ENCODE assay signal across 8 cellular contexts in genomic region chr2:169361706-169362345, GRCh38. TPM values are rescaled to one million over a fixed set of nuclear protein-coding genes. Genes with fewer than 3 reads are reported as not detected.
DNase-seq lines count a peak whose midpoint lies in the region; ATAC-seq, FAIRE-seq and TF ChIP-seq lines count a peak whose summit lies in the region.

No MANE protein-coding gene starts in this region.

- ATAC-seq in HG03175 (IDR thresholded peaks at IDR 0.05; ENCODE audit: unreplicated experiment) (no peak), GM18870 (IDR thresholded peaks at IDR 0.05; ENCODE audit: unreplicated experiment) (no peak)

- FAIRE-seq in urothelium cell line (lab: Jason Lieb, UNC) = no peak

- H3K4me3 ChIP-seq in Peyer's patch (peak overlapping the region; percentile 15 to 60 (median 52)), mucosa of rectum (ENCODE audit: low read length in 2 of 2) (peak overlapping the region; percentile 49 to 70)
- H3K4me3 ChIP-seq in effector memory CD4-positive, alpha-beta T cell (ENCODE audit: insufficient read depth, low read depth, low read length, poor library complexity, severe bottlenecking) = peak overlapping the region; percentile 72

- DNase-seq in EL = peak; percentile 4
- DNase-seq in Peyer's patch = peak in 1 of 3 donors; percentile 46
- DNase-seq in effector memory CD4-positive, alpha-beta T cell = no peak
- DNase-seq in urothelium cell line (ENCODE audit: low spot score) = peak; percentile 38
- DNase-seq in NCI-H1092 (lab: John Stamatoyannopoulos, UW) = no peak

- H3K27me3 ChIP-seq in Peyer's patch = peaks cover 0 to 19% of the 10 kb centered on the region in 2 donors
- H3K27me3 ChIP-seq in effector memory CD4-positive, alpha-beta T cell (replicated peaks; ENCODE audit: control insufficient read depth, insufficient read depth, low read length, poor library complexity, severe bottlenecking) = peaks cover 20% of the 10 kb centered on the region
- peaks cover 27 to 34% of the 10 kb centered on the region in 2 donors for H3K27me3 ChIP-seq in mucosa of rectum (ENCODE audit: control insufficient read depth in 2 of 2, insufficient read depth in 2 of 2, low read length in 2 of 2)

- H3K36me3 ChIP-seq in Peyer's patch = no peaks in the 10 kb centered on the region
- H3K36me3 ChIP-seq in effector memory CD4-positive, alpha-beta T cell (ENCODE audit: control insufficient read depth, insufficient read depth, low read length) = no peaks in the 10 kb centered on the region
- H3K36me3 ChIP-seq in mucosa of rectum (ENCODE audit: control insufficient read depth in 2 of 2, insufficient read depth in 2 of 2, low read length in 2 of 2) = no peaks in the 10 kb centered on the region

- TF ChIP-seq CTCF in Peyer's patch (IDR thresholded peaks at IDR 0.05) = no peak

- no peak overlapping the region for H3K27ac ChIP-seq in Peyer's patch
- H3K27ac ChIP-seq in effector memory CD4-positive, alpha-beta T cell (ENCODE audit: insufficient read depth, low read length, poor library complexity, severe bottlenecking) = no peak overlapping the region
- no peak overlapping the region for H3K27ac ChIP-seq in mucosa of rectum (ENCODE audit: low read depth in 2 of 2, low read length in 2 of 2)

- no peak for TF ChIP-seq POLR2A in Peyer's patch (IDR thresholded peaks at IDR 0.05)

- no peak overlapping the region for H3K9ac ChIP-seq in mucosa of rectum (ENCODE audit: low read depth in 1 of 2, low read length in 2 of 2)

- H3K4me1 ChIP-seq in Peyer's patch (peaks cover 0 to 37% (median 17%) of the 10 kb centered on the region in 4 donors), mucosa of rectum (ENCODE audit: control insufficient read depth in 2 of 2, insufficient read depth in 2 of 2, low read length in 2 of 2) (peaks cover 24 to 25% of the 10 kb centered on the region in 2 donors)
- H3K4me1 ChIP-seq in effector memory CD4-positive, alpha-beta T cell (ENCODE audit: control insufficient read depth, insufficient read depth, low read length, poor library complexity, severe bottlenecking) = peaks cover 18% of the 10 kb centered on the region

- H3K9me3 ChIP-seq in Peyer's patch (no peaks in the 10 kb centered on the region), mucosa of rectum (ENCODE audit: control insufficient read depth in 2 of 2, low read length in 2 of 2) (no peaks in the 10 kb centered on the region)
- no peaks in the 10 kb centered on the region for H3K9me3 ChIP-seq in effector memory CD4-positive, alpha-beta T cell (ENCODE audit: control insufficient read depth, low read length)

RNA-seq across cellular contexts. Expression of gene LRP2, which starts 0.5 kb away (rescaled TPM):
- not detected for total RNA-seq in Peyer's patch

Comparison
In these comparisons a context has a peak if more than half of its experiments do, and no peak if none do; other contexts are left out.
1. DNase-seq: peak in EL (single experiment) and urothelium cell line (single experiment); none in effector memory CD4-positive, alpha-beta T cell (0 of 3) and NCI-H1092 (single experiment).
2. Peak in every context shown above with its lines, with median percentiles within 50 percentile points of each other: H3K4me3 ChIP-seq.